7 cellular contexts compared by ENCODE assay signal in genomic region chr2:85888020-85888744, GRCh38. TPM values are rescaled to one million over a fixed set of nuclear protein-coding genes. Genes with fewer than 3 reads are reported as not detected.
DNase-seq lines count a peak whose midpoint lies in the region; ATAC-seq and TF ChIP-seq lines count a peak whose summit lies in the region.

No MANE protein-coding gene starts in this region.

- no peaks in the 10 kb centered on the region for H3K27me3 ChIP-seq in esophagus muscularis mucosa
- peaks cover 69% of the 10 kb centered on the region for H3K27me3 ChIP-seq in neutrophil

- peak; percentile 4 for ATAC-seq in GM18873 (IDR thresholded peaks at IDR 0.05; ENCODE audit: low FRiP score, unreplicated experiment)
- no peak for ATAC-seq in GM19395 (IDR thresholded peaks at IDR 0.05; ENCODE audit: unreplicated experiment)

- TF ChIP-seq POLR2A in esophagus muscularis mucosa (IDR thresholded peaks at IDR 0.05; ENCODE audit: low read depth) = no peak

- 1% methylated on average over 48 of the region's 57 CpGs for WGBS in esophagus muscularis mucosa

- H3K9me3 ChIP-seq in esophagus muscularis mucosa = no peaks in the 10 kb centered on the region
- no peaks in the 10 kb centered on the region for H3K9me3 ChIP-seq in neutrophil

- TF ChIP-seq EP300 in esophagus muscularis mucosa (IDR thresholded peaks at IDR 0.05) = no peak

- peak overlapping the region; percentile 88 to 95 (median 88) for H3K27ac ChIP-seq in esophagus muscularis mucosa (replicated peaks in 1 of 4)
- peak overlapping the region; percentile 22 for H3K27ac ChIP-seq in neutrophil

- DNase-seq in M059J (ENCODE audit: low read depth) (peak; percentile 22), activated T-cell treated with anti-CD3 and anti-CD28 coated beads for 4 hours (peak; percentile 20), esophagus muscularis mucosa (ENCODE audit: extremely low spot score) (no peak), AML-193 (lab: John Stamatoyannopoulos, UW) (no peak)

- H3K4me1 ChIP-seq in esophagus muscularis mucosa = peaks cover 26 to 64% (median 47%) of the 10 kb centered on the region in 4 donors
- H3K4me1 ChIP-seq in neutrophil (ENCODE audit: control insufficient read depth in 1 of 2, insufficient read depth in 1 of 2, low read depth in 1 of 2, low read length in 1 of 2) = peaks cover 22 to 29% of the 10 kb centered on the region in 2 experiments

- H3K4me3 ChIP-seq in esophagus muscularis mucosa = peak overlapping the region; percentile 75 to 95 (median 89)
- H3K4me3 ChIP-seq in neutrophil (ENCODE audit: low read depth in 1 of 2, low read length in 1 of 2) = peak overlapping the region; percentile 74 to 91

- H3K36me3 ChIP-seq in esophagus muscularis mucosa (no peaks in the 10 kb centered on the region), neutrophil (no peaks in the 10 kb centered on the region)

- intact Hi-C loops in esophagus muscularis mucosa (cut with DNase I) = loop anchor here (5.0 kb wide), 2 partner anchors 61 to 109 kb away; no protein-coding TSS in a partner anchor

- no peak for TF ChIP-seq CTCF in esophagus muscularis mucosa (IDR thresholded peaks at IDR 0.05)
- no peak for TF ChIP-seq CTCF in neutrophil (IDR thresholded peaks at IDR 0.05)

RNA-seq across cellular contexts. Expression of gene ST3GAL5, which starts 0.6 kb away (rescaled TPM):
- total RNA-seq in M059J (2014; rRNA removed; shearing (Covaris generic)) = 21.2 and 30.7 TPM in 2 replicates
- total RNA-seq in esophagus muscularis mucosa = 10 to 100 TPM; 11.3 to 21.6 (median 19.4) TPM

Comparison
In these comparisons a context has a peak if more than half of its experiments do, and no peak if none do; other contexts are left out.
1. DNase-seq: peak in M059J (single experiment) and activated T-cell treated with anti-CD3 and anti-CD28 coated beads for 4 hours (single experiment); none in esophagus muscularis mucosa (single experiment) and AML-193 (0 of 2).